In genomic region chr6:152669894-152670293, GRCh38 we compare ENCODE assay signal across 9 cellular contexts. TPM values are rescaled to one million over a fixed set of nuclear protein-coding genes. Genes with fewer than 3 reads are reported as not detected.
DNase-seq lines count a peak whose midpoint lies in the region; ATAC-seq and TF ChIP-seq lines count a peak whose summit lies in the region.
"Had no signal": no experiment of that assay in that cellular context is flagged by ENCODE, and none has a peak within 500 bp of the region (broad histone marks: within the 10 kb centered on the region; RNA-seq: fewer than 3 reads in every experiment).

No MANE protein-coding gene starts in this region.

- H2AFZ ChIP-seq in GM23338, result no peak overlapping the region
- H2AFZ ChIP-seq in SK-N-SH (ENCODE audit: low read depth), result peak overlapping the region; percentile 77; the same call in 1 of the 2 replicates

- no peaks in the 10 kb centered on the region for H4K20me1 ChIP-seq in GM23338 (replicated peaks; ENCODE audit: insufficient read depth)
- H4K20me1 ChIP-seq in SK-N-SH (ENCODE audit: insufficient read depth), result no peaks in the 10 kb centered on the region

- no peaks in the 10 kb centered on the region for H3K4me1 Mint-ChIP-seq in GM23338
- no peaks in the 10 kb centered on the region for H3K4me1 Mint-ChIP-seq in immature natural killer cell

- TF ChIP-seq CTCF in AG10803 (conservative IDR thresholded peaks at IDR 0.05; ENCODE audit: low read length) (peak; percentile 60), GM23338 (conservative IDR thresholded peaks at IDR 0.05; ENCODE audit: low read depth in 2 of 2) (peak; percentile 60 to 64), SK-N-SH (IDR thresholded peaks at IDR 0.05) (peak; percentile 69)

- H3K9me3 ChIP-seq in SK-N-SH, result 0 out of 2 replicates have a peak, but pooled peaks cover 2% of the 10 kb centered on the region
- H3K9me3 ChIP-seq: thoracic aorta had no signal

- TF ChIP-seq EP300 in SK-N-SH (IDR thresholded peaks at IDR 0.05; ENCODE audit: borderline replicate concordance in 1 of 2, low read depth in 1 of 2, low read length in 1 of 2), result no peak

- H3F3A ChIP-seq in GM23338 (replicated peaks; ENCODE audit: low read depth) (no peaks in the 10 kb centered on the region), SK-N-SH (replicated peaks; ENCODE audit: insufficient read depth) (peaks cover 18% of the 10 kb centered on the region)

- ATAC-seq in GM23338 (peak; percentile 62), HG02610 (IDR thresholded peaks at IDR 0.05; ENCODE audit: unreplicated experiment) (no peak), HG03342 (IDR thresholded peaks at IDR 0.05; ENCODE audit: unreplicated experiment) (no peak)

- H3K9me2 ChIP-seq in GM23338 (ENCODE audit: insufficient read depth), result no peaks in the 10 kb centered on the region; the same call in 1 of the 2 replicates
- H3K9me2 ChIP-seq in SK-N-SH, result no peaks in the 10 kb centered on the region

- no peaks in the 10 kb centered on the region for H3K4me1 ChIP-seq in GM23338 (ENCODE audit: insufficient read depth)
- peaks cover 0 to 9% of the 10 kb centered on the region in 2 experiments; a peak in 2 of 4 replicates for H3K4me1 ChIP-seq in SK-N-SH (ENCODE audit: control insufficient read depth in 1 of 2, insufficient read depth in 2 of 2, low read depth in 1 of 2, low read length in 1 of 2)

- H3K4me3 Mint-ChIP-seq in GM23338 (no peak overlapping the region), immature natural killer cell (no peak overlapping the region)

- H3K9ac ChIP-seq in SK-N-SH, result no peak overlapping the region; the same call in 1 of the 2 replicates

- H3K36me3 ChIP-seq in GM23338 (ENCODE audit: insufficient read depth) (no peaks in the 10 kb centered on the region), SK-N-SH (replicated peaks in 1 of 2; ENCODE audit: control insufficient read depth in 1 of 2, insufficient read depth in 2 of 2, low read length in 1 of 2) (no peaks in the 10 kb centered on the region)
- H3K36me3 ChIP-seq: thoracic aorta had no signal

- H3K27ac Mint-ChIP-seq in GM23338 (no peak overlapping the region), immature natural killer cell (no peak overlapping the region)

- TF ChIP-seq RAD21 in SK-N-SH (IDR thresholded peaks at IDR 0.05; ENCODE audit: low read length), result peak; percentile 78

- no peak overlapping the region for H3K4me3 ChIP-seq in AG10803 (ENCODE audit: low read length)
- no peak overlapping the region for H3K4me3 ChIP-seq in GM23338
- no peak overlapping the region for H3K4me3 ChIP-seq in SK-N-SH (ENCODE audit: low read depth in 2 of 2, low read length in 1 of 2)
- H3K4me3 ChIP-seq: thoracic aorta had no signal

- H3K27me3 ChIP-seq in GM23338 (ENCODE audit: insufficient read depth), result no peaks in the 10 kb centered on the region
- no peaks in the 10 kb centered on the region for H3K27me3 ChIP-seq in SK-N-SH (ENCODE audit: insufficient read depth)

- H3K4me2 ChIP-seq in GM23338 (no peak overlapping the region), SK-N-SH (no peak overlapping the region)

- WGBS in SK-N-SH (ENCODE audit: low lambda C conversion rate), result 0% methylated on average over 1 of the region's 1 CpG

- H3K36me3 Mint-ChIP-seq in GM23338 (ENCODE audit: low read depth), result no peaks in the 10 kb centered on the region
- H3K36me3 Mint-ChIP-seq in immature natural killer cell, result no peaks in the 10 kb centered on the region

- peak; percentile 44 for DNase-seq in AG10803 (ENCODE audit: low read depth)
- peak; percentile 53 for DNase-seq in GM23338 (ENCODE audit: low spot score)
- peak; percentile 27 for DNase-seq in SK-N-SH
- DNase-seq in immature natural killer cell, result peak; percentile 7 to 30 (median 14)
- DNase-seq in ecto neural progenitor cell (ENCODE audit: low spot score), result no peak
- no peak for DNase-seq in LoVo (ENCODE audit: low spot score)

- H3K9me3 Mint-ChIP-seq in GM23338 (no peaks in the 10 kb centered on the region), immature natural killer cell (no peaks in the 10 kb centered on the region)

- H3K27ac ChIP-seq in GM23338 (ENCODE audit: low read depth) (no peak overlapping the region), SK-N-SH (ENCODE audit: low read depth in 2 of 2, low read length in 1 of 2) (peak overlapping the region in 1 of 2 experiments; percentile 92; a peak in 2 of 4 replicates)
- H3K27ac ChIP-seq: thoracic aorta had no signal

- CTCF ChIA-PET in SK-N-SH (lab: Yijun Ruan, JAX), result interaction anchor here (0.6 to 2.9 kb wide), 20 partner anchors 8 to 539 kb away, joined by 3 to 13 read pairs (median 4); partner anchors contain the start of gene SYNE1

- POLR2A ChIA-PET in SK-N-SH (lab: Yijun Ruan, JAX), result no interaction called here

- H3K27me3 Mint-ChIP-seq in GM23338 (ENCODE audit: insufficient read depth, low read depth, poor library complexity) (peaks cover 2% of the 10 kb centered on the region), immature natural killer cell (ENCODE audit: low read depth in 3 of 3) (peaks cover 1 to 5% (median 5%) of the 10 kb centered on the region in 3 donors)

- H3K79me2 ChIP-seq in GM23338 (replicated peaks; ENCODE audit: insufficient read depth), result no peaks in the 10 kb centered on the region
- H3K79me2 ChIP-seq in SK-N-SH (ENCODE audit: insufficient read depth), result no peaks in the 10 kb centered on the region

TF ChIP-seq in GM23338, 12 proteins besides CTCF, POLR2A, EP300 and RAD21 (continues in another document):
- TF ChIP-seq, protein P1, sequence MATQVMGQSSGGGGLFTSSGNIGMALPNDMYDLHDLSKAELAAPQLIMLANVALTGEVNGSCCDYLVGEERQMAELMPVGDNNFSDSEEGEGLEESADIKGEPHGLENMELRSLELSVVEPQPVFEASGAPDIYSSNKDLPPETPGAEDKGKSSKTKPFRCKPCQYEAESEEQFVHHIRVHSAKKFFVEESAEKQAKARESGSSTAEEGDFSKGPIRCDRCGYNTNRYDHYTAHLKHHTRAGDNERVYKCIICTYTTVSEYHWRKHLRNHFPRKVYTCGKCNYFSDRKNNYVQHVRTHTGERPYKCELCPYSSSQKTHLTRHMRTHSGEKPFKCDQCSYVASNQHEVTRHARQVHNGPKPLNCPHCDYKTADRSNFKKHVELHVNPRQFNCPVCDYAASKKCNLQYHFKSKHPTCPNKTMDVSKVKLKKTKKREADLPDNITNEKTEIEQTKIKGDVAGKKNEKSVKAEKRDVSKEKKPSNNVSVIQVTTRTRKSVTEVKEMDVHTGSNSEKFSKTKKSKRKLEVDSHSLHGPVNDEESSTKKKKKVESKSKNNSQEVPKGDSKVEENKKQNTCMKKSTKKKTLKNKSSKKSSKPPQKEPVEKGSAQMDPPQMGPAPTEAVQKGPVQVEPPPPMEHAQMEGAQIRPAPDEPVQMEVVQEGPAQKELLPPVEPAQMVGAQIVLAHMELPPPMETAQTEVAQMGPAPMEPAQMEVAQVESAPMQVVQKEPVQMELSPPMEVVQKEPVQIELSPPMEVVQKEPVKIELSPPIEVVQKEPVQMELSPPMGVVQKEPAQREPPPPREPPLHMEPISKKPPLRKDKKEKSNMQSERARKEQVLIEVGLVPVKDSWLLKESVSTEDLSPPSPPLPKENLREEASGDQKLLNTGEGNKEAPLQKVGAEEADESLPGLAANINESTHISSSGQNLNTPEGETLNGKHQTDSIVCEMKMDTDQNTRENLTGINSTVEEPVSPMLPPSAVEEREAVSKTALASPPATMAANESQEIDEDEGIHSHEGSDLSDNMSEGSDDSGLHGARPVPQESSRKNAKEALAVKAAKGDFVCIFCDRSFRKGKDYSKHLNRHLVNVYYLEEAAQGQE (IDR thresholded peaks at IDR 0.05; ENCODE audit: unreplicated experiment), result no peak
- TF ChIP-seq POLR2AphosphoS5 (IDR thresholded peaks at IDR 0.05; ENCODE audit: low read depth), result no peak
- TF ChIP-seq CREB1 (CRISPR knock-in tag; IDR thresholded peaks at IDR 0.05; ENCODE audit: low read depth), result no peak

TF ChIP-seq in SK-N-SH, 30 proteins besides CTCF, POLR2A, EP300 and RAD21 (continues in another document):
- TF ChIP-seq NFIC (IDR thresholded peaks at IDR 0.05; ENCODE audit: borderline replicate concordance) (no peak), SMC3 (IDR thresholded peaks at IDR 0.05; ENCODE audit: low read depth, low read length) (peak; percentile 52), NRF1 (IDR thresholded peaks at IDR 0.05; ENCODE audit: low read depth, low read length) (no peak), RCOR1 (IDR thresholded peaks at IDR 0.05; ENCODE audit: low read length) (no peak)
- TF ChIP-seq, protein P2, sequence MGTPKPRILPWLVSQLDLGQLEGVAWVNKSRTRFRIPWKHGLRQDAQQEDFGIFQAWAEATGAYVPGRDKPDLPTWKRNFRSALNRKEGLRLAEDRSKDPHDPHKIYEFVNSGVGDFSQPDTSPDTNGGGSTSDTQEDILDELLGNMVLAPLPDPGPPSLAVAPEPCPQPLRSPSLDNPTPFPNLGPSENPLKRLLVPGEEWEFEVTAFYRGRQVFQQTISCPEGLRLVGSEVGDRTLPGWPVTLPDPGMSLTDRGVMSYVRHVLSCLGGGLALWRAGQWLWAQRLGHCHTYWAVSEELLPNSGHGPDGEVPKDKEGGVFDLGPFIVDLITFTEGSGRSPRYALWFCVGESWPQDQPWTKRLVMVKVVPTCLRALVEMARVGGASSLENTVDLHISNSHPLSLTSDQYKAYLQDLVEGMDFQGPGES (IDR thresholded peaks at IDR 0.05; ENCODE audit: low read depth, low read length), result no peak

RNA-seq across cellular contexts. Expression of gene MYCT1, which starts 27.8 kb away (rescaled TPM):
- total RNA-seq in GM23338 (2014; rRNA removed; shearing (Covaris generic)), result 1.6 and 2.5 TPM in 2 replicates
- polyA plus RNA-seq in GM23338 (2016; fragmentation: Nextera tagmentation; extraction: Ambion mirVana), result 1.7 and 1.9 TPM in 2 replicates
- 7.6 and 15.4 TPM in 2 replicates for polyA plus RNA-seq in SK-N-SH (2012; rRNA removed)
- polyA plus RNA-seq in SK-N-SH (2012; cell fraction: cytosol; rRNA removed), result 12.7 and 15.0 TPM in 2 replicates
- polyA plus RNA-seq in SK-N-SH (2012; cell fraction: nucleus; rRNA removed), result 4.0 and 9.9 TPM in 2 replicates
- under 1 TPM in 1 of 3 donors, not detected in 2; 0.30 TPM for polyA plus RNA-seq in immature natural killer cell

RNA-seq across cellular contexts. Expression of gene SYNE1, which starts 32.7 kb away (rescaled TPM):
- 9.7 and 13.6 TPM in 2 replicates for total RNA-seq in GM23338 (2014; rRNA removed; shearing (Covaris generic))
- polyA plus RNA-seq in GM23338 (2016; fragmentation: Nextera tagmentation; extraction: Ambion mirVana) (2.1 and 3.9 TPM in 2 replicates), SK-N-SH (2012; rRNA removed) (31.1 and 38.7 TPM in 2 replicates), immature natural killer cell (100 to 1,000 TPM in 1 of 3 donors, 10 to 100 TPM in 2; 25.9 to 117 (median 27.9) TPM)
- polyA plus RNA-seq in SK-N-SH (2012; cell fraction: cytosol; rRNA removed), result 24.8 and 26.9 TPM in 2 replicates
- polyA plus RNA-seq in SK-N-SH (2012; cell fraction: nucleus; rRNA removed), result 73.3 and 99.4 TPM in 2 replicates

Comparison
In these comparisons a context has a peak if more than half of its experiments do, and no peak if none do; other contexts are left out.
1. DNase-seq: peak in AG10803 (single experiment), GM23338 (single experiment), SK-N-SH (single experiment) and immature natural killer cell (3 of 3); none in ecto neural progenitor cell (single experiment) and LoVo (single experiment).
2. Peak in every context shown above with its lines, with median percentiles within 50 percentile points of each other: CTCF ChIP-seq.